3 cellular contexts compared by ENCODE assay signal in the genomic region with DNA sequence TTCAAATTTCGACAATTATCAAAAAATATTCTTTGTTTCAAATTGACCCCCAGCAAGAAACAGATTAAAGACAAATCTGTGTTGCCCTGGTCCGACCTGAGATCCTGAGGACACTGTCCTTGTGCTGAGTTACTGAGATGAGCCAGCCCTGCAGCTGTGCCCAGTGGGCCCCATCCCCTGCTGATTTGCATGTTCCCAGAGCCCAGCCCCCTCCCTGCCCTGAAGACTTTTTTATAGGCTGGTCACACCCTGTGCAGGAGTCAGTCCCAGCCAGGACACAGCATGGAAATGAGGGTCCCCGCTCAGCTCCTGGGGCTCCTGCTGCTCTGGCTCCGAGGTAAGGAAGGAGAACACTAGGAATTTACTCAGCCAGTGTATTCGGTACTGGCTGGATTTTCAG.
TF ChIP-seq lines count a peak whose summit lies in the region.

No MANE protein-coding gene starts in this region.

TF ChIP-seq in HEK293, 187 proteins besides CTCF, POLR2A, EP300 and RAD21 (continued from another document):
- TF ChIP-seq, protein P1, sequence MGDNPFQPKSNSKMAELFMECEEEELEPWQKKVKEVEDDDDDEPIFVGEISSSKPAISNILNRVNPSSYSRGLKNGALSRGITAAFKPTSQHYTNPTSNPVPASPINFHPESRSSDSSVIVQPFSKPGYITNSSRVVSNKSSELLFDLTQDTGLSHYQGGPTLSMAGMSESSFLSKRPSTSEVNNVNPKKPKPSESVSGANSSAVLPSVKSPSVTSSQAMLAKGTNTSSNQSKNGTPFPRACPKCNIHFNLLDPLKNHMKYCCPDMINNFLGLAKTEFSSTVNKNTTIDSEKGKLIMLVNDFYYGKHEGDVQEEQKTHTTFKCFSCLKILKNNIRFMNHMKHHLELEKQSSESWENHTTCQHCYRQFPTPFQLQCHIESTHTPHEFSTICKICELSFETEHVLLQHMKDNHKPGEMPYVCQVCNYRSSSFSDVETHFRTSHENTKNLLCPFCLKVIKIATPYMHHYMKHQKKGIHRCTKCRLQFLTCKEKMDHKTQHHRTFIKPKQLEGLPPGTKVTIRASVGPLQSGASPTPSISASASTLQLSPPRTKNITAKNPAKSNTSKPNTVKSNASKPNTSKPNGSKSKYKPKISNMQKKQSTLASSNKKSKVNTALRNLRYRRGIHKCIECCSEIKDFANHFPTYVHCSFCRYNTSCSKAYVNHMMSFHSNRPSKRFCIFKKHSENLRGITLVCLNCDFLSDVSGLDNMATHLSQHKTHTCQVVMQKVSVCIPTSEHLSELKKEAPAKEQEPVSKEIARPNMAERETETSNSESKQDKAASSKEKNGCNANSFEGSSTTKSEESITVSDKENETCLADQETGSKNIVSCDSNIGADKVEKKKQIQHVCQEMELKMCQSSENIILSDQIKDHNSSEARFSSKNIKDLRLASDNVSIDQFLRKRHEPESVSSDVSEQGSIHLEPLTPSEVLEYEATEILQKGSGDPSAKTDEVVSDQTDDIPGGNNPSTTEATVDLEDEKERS (tag by site-specific recombination; IDR thresholded peaks at IDR 0.05): no peak
- TF ChIP-seq ZNF10 (tag by site-specific recombination; IDR thresholded peaks at IDR 0.05) (peak; percentile 36; the same call in 1 of the 2 replicates), ZFP69B (tag by site-specific recombination; IDR thresholded peaks at IDR 0.05) (peak; percentile 95), ZIC2 (tag by site-specific recombination; IDR thresholded peaks at IDR 0.05) (peak; percentile 98), REPIN1 (tag by site-specific recombination; IDR thresholded peaks at IDR 0.05; ENCODE audit: low read depth) (no peak), ZNF501 (tag by site-specific recombination; IDR thresholded peaks at IDR 0.05) (no peak), ZNF777 (tag by site-specific recombination; IDR thresholded peaks at IDR 0.05; ENCODE audit: borderline replicate concordance) (no peak)
- TF ChIP-seq, protein P2, sequence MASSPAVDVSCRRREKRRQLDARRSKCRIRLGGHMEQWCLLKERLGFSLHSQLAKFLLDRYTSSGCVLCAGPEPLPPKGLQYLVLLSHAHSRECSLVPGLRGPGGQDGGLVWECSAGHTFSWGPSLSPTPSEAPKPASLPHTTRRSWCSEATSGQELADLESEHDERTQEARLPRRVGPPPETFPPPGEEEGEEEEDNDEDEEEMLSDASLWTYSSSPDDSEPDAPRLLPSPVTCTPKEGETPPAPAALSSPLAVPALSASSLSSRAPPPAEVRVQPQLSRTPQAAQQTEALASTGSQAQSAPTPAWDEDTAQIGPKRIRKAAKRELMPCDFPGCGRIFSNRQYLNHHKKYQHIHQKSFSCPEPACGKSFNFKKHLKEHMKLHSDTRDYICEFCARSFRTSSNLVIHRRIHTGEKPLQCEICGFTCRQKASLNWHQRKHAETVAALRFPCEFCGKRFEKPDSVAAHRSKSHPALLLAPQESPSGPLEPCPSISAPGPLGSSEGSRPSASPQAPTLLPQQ (tag by site-specific recombination; IDR thresholded peaks at IDR 0.05): peak; percentile 97

TF ChIP-seq in WTC11, 78 proteins besides CTCF, POLR2A, EP300 and RAD21 (continued from another document and continues in another):
- no peak for TF ChIP-seq ZNF263 (CRISPR knock-in tag; IDR thresholded peaks at IDR 0.05; ENCODE audit: low read depth)
- no peak for TF ChIP-seq ZNF396 (CRISPR knock-in tag; IDR thresholded peaks at IDR 0.05; ENCODE audit: borderline replicate concordance)
- TF ChIP-seq, protein P3, sequence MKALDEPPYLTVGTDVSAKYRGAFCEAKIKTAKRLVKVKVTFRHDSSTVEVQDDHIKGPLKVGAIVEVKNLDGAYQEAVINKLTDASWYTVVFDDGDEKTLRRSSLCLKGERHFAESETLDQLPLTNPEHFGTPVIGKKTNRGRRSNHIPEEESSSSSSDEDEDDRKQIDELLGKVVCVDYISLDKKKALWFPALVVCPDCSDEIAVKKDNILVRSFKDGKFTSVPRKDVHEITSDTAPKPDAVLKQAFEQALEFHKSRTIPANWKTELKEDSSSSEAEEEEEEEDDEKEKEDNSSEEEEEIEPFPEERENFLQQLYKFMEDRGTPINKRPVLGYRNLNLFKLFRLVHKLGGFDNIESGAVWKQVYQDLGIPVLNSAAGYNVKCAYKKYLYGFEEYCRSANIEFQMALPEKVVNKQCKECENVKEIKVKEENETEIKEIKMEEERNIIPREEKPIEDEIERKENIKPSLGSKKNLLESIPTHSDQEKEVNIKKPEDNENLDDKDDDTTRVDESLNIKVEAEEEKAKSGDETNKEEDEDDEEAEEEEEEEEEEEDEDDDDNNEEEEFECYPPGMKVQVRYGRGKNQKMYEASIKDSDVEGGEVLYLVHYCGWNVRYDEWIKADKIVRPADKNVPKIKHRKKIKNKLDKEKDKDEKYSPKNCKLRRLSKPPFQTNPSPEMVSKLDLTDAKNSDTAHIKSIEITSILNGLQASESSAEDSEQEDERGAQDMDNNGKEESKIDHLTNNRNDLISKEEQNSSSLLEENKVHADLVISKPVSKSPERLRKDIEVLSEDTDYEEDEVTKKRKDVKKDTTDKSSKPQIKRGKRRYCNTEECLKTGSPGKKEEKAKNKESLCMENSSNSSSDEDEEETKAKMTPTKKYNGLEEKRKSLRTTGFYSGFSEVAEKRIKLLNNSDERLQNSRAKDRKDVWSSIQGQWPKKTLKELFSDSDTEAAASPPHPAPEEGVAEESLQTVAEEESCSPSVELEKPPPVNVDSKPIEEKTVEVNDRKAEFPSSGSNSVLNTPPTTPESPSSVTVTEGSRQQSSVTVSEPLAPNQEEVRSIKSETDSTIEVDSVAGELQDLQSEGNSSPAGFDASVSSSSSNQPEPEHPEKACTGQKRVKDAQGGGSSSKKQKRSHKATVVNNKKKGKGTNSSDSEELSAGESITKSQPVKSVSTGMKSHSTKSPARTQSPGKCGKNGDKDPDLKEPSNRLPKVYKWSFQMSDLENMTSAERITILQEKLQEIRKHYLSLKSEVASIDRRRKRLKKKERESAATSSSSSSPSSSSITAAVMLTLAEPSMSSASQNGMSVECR (CRISPR knock-in tag; IDR thresholded peaks at IDR 0.05; ENCODE audit: borderline replicate concordance): no peak
- no peak for TF ChIP-seq NR1H2 (CRISPR knock-in tag; IDR thresholded peaks at IDR 0.05)
- TF ChIP-seq, protein P4, sequence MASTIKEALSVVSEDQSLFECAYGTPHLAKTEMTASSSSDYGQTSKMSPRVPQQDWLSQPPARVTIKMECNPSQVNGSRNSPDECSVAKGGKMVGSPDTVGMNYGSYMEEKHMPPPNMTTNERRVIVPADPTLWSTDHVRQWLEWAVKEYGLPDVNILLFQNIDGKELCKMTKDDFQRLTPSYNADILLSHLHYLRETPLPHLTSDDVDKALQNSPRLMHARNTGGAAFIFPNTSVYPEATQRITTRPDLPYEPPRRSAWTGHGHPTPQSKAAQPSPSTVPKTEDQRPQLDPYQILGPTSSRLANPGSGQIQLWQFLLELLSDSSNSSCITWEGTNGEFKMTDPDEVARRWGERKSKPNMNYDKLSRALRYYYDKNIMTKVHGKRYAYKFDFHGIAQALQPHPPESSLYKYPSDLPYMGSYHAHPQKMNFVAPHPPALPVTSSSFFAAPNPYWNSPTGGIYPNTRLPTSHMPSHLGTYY (CRISPR knock-in tag; IDR thresholded peaks at IDR 0.05): no peak
- TF ChIP-seq NFYB (CRISPR knock-in tag; conservative IDR thresholded peaks at IDR 0.05; ENCODE audit: low read depth): no peak
- no peak for TF ChIP-seq MXD4 (CRISPR knock-in tag; IDR thresholded peaks at IDR 0.05; ENCODE audit: borderline replicate concordance)
- TF ChIP-seq ZNF423 (CRISPR knock-in tag; IDR thresholded peaks at IDR 0.05): no peak
- TF ChIP-seq, protein P5, sequence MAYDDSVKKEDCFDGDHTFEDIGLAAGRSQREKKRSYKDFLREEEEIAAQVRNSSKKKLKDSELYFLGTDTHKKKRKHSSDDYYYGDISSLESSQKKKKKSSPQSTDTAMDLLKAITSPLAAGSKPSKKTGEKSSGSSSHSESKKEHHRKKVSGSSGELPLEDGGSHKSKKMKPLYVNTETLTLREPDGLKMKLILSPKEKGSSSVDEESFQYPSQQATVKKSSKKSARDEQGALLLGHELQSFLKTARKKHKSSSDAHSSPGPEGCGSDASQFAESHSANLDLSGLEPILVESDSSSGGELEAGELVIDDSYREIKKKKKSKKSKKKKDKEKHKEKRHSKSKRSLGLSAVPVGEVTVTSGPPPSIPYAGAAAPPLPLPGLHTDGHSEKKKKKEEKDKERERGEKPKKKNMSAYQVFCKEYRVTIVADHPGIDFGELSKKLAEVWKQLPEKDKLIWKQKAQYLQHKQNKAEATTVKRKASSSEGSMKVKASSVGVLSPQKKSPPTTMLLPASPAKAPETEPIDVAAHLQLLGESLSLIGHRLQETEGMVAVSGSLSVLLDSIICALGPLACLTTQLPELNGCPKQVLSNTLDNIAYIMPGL (CRISPR knock-in tag; IDR thresholded peaks at IDR 0.05): no peak
- no peak for TF ChIP-seq ELF4 (CRISPR knock-in tag; IDR thresholded peaks at IDR 0.05; ENCODE audit: low read depth)
- no peak for TF ChIP-seq PRRX2 (CRISPR knock-in tag; IDR thresholded peaks at IDR 0.05)
- no peak for TF ChIP-seq GTF2I (CRISPR knock-in tag; conservative IDR thresholded peaks at IDR 0.05)
- TF ChIP-seq TCF7 (CRISPR knock-in tag; IDR thresholded peaks at IDR 0.05; ENCODE audit: low read depth): no peak
- TF ChIP-seq, protein P6, sequence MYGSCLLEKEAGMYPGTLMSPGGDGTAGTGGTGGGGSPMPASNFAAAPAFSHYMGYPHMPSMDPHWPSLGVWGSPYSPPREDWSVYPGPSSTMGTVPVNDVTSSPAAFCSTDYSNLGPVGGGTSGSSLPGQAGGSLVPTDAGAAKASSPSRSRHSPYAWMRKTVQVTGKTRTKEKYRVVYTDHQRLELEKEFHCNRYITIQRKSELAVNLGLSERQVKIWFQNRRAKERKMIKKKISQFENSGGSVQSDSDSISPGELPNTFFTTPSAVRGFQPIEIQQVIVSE (CRISPR knock-in tag; IDR thresholded peaks at IDR 0.05; ENCODE audit: borderline replicate concordance): no peak

TF ChIP-seq in HEK293T, 16 proteins besides CTCF, POLR2A, EP300 and RAD21 (continued from another document):
- no peak for TF ChIP-seq NFRKB (IDR thresholded peaks at IDR 0.05)
- TF ChIP-seq HDGF (IDR thresholded peaks at IDR 0.05; ENCODE audit: borderline replicate concordance): no peak
- TF ChIP-seq CTBP1 (IDR thresholded peaks at IDR 0.05; ENCODE audit: borderline replicate concordance): no peak
- no peak for TF ChIP-seq ELF4 (IDR thresholded peaks at IDR 0.05)
- no peak for TF ChIP-seq SP1 (IDR thresholded peaks at IDR 0.05)
- no peak for TF ChIP-seq ARNT (IDR thresholded peaks at IDR 0.05)
- TF ChIP-seq LEF1 (IDR thresholded peaks at IDR 0.05; ENCODE audit: borderline replicate concordance): no peak
- no peak for TF ChIP-seq SUZ12 (IDR thresholded peaks at IDR 0.05)
- TF ChIP-seq FOXA1 (IDR thresholded peaks at IDR 0.05): no peak
